8 cellular contexts compared by ENCODE assay signal in the genomic region with DNA sequence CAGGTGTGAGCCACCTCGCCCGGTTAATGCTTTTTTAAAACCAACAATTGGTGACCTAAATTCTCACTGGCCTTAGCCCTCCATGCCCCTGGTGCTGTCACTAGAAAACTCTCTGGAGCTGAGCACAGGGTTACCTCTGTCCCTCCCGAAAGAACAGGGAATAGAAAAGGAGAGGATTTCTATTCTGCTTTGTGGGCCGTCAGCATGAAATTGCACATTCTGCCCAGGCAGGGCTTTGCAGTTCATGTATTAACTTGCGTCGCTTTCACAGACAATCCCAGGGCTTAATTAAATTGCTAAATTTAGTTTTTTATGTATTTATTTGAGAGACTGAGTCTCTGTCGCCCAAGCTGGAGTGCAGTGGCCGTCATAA. TPM values are rescaled to one million over a fixed set of nuclear protein-coding genes. Genes with fewer than 3 reads are reported as not detected.
A peak's percentile ranks its signal among the peaks of the same experiment; 100 is the strongest.
DNase-seq lines count a peak whose midpoint lies in the region; TF ChIP-seq lines count a peak whose summit lies in the region.

No MANE protein-coding gene starts in this region.

- H3K9me2 ChIP-seq in SK-N-SH, result no peaks in the 10 kb centered on the region

- no peaks in the 10 kb centered on the region for H3K9me3 ChIP-seq in SK-N-SH
- H3K9me3 ChIP-seq in prostate gland, result no peaks in the 10 kb centered on the region

- TF ChIP-seq POLR2A in prostate gland (IDR thresholded peaks at IDR 0.05), result no peak

- peak overlapping the region; percentile 79 for H3K4me2 ChIP-seq in SK-N-SH

- intact Hi-C loops in prostate gland (cut with DNase I), result loop anchor here (5.0 kb wide), 1 partner anchor 41 kb away; the partner anchor contains the start of gene ZNF610

- CTCF ChIA-PET in SK-N-SH (lab: Yijun Ruan, JAX), result interaction anchor here (1.2 kb wide), 1 partner anchor 59 kb away, joined by 3 read pairs; no protein-coding TSS in a partner anchor

- H3F3A ChIP-seq in SK-N-SH (replicated peaks; ENCODE audit: insufficient read depth), result peaks cover 2% of the 10 kb centered on the region

- TF ChIP-seq CTCF in SK-N-SH (IDR thresholded peaks at IDR 0.05), result no peak
- no peak for TF ChIP-seq CTCF in fibroblast of mammary gland (conservative IDR thresholded peaks at IDR 0.05; ENCODE audit: control insufficient read depth, insufficient read depth, low read depth, low read length)
- TF ChIP-seq CTCF in prostate gland (IDR thresholded peaks at IDR 0.05), result no peak

- 0 out of 4 replicates have a peak overlapping the region, but pooled peaks of 1 of the 2 experiments have one; percentile 40 for H3K27ac ChIP-seq in SK-N-SH (ENCODE audit: low read depth in 2 of 2, low read length in 1 of 2)
- H3K27ac ChIP-seq in prostate gland, result peak overlapping the region; percentile 50 to 52

- peak overlapping the region; percentile 51; the same call in 1 of the 2 replicates for H3K9ac ChIP-seq in SK-N-SH

- no peak for TF ChIP-seq EP300 in SK-N-SH (IDR thresholded peaks at IDR 0.05; ENCODE audit: borderline replicate concordance in 1 of 2, low read depth in 1 of 2, low read length in 1 of 2)

- WGBS in SK-N-SH (ENCODE audit: low lambda C conversion rate), result 43% methylated on average over 8 of the region's 8 CpGs
- 20% methylated on average over 8 of the region's 8 CpGs for WGBS in prostate gland

- DNase-seq in NCI-H2227 treated with DMSO at 0.1 percent for 48 hours (lab: John Stamatoyannopoulos, UW), result peak; percentile 25
- no peak for DNase-seq in NCI-H2227 (lab: John Stamatoyannopoulos, UW; ENCODE audit: unreplicated experiment)
- DNase-seq in SK-N-SH, result no peak
- no peak for DNase-seq in fibroblast of mammary gland (ENCODE audit: low read depth)
- DNase-seq in prostate gland (ENCODE audit: low spot score), result no peak
- no peak for DNase-seq in DMS 273 treated with DMSO at 0.1 percent for 48 hours (lab: John Stamatoyannopoulos, UW)
- no peak for DNase-seq in NCI-H526 (lab: John Stamatoyannopoulos, UW)
- no peak for DNase-seq in effector CD8-positive, alpha-beta T cell (lab: John Stamatoyannopoulos, UW)

- H3K36me3 ChIP-seq in SK-N-SH (replicated peaks in 1 of 2; ENCODE audit: control insufficient read depth in 1 of 2, insufficient read depth in 2 of 2, low read length in 1 of 2) (peaks cover 17 to 41% of the 10 kb centered on the region in 2 experiments), prostate gland (peaks cover 0 to 10% of the 10 kb centered on the region in 2 donors)

- H3K4me1 ChIP-seq in SK-N-SH (ENCODE audit: control insufficient read depth in 1 of 2, insufficient read depth in 2 of 2, low read depth in 1 of 2, low read length in 1 of 2) (peaks cover 0 to 5% of the 10 kb centered on the region in 2 experiments; a peak in 1 of 4 replicates), prostate gland (replicated peaks) (no peaks in the 10 kb centered on the region)

- peak overlapping the region; percentile 61 to 77 for H3K4me3 ChIP-seq in SK-N-SH (ENCODE audit: low read depth in 2 of 2, low read length in 1 of 2)
- H3K4me3 ChIP-seq in fibroblast of mammary gland (ENCODE audit: control insufficient read depth, low read depth, low read length), result peak overlapping the region; percentile 97
- peak overlapping the region; percentile 88 to 90 for H3K4me3 ChIP-seq in prostate gland

- H4K20me1 ChIP-seq in SK-N-SH (ENCODE audit: insufficient read depth), result no peaks in the 10 kb centered on the region

- peaks cover 26% of the 10 kb centered on the region; the same call in 1 of the 2 replicates for H3K79me2 ChIP-seq in SK-N-SH (ENCODE audit: insufficient read depth)

- peak overlapping the region; percentile 96; the same call in 1 of the 2 replicates for H2AFZ ChIP-seq in SK-N-SH (ENCODE audit: low read depth)

- H3K27me3 ChIP-seq in SK-N-SH (ENCODE audit: insufficient read depth) (no peaks in the 10 kb centered on the region), prostate gland (replicated peaks; ENCODE audit: insufficient read depth) (no peaks in the 10 kb centered on the region)

- TF ChIP-seq RAD21 in SK-N-SH (IDR thresholded peaks at IDR 0.05; ENCODE audit: low read length), result no peak

- POLR2A ChIA-PET in SK-N-SH (lab: Yijun Ruan, JAX), result no interaction called here

TF ChIP-seq in SK-N-SH, 30 proteins besides CTCF, POLR2A, EP300 and RAD21:
- TF ChIP-seq FOSL2 (IDR thresholded peaks at IDR 0.05; ENCODE audit: borderline replicate concordance, low read depth), result no peak
- TF ChIP-seq RXRA (IDR thresholded peaks at IDR 0.05; ENCODE audit: borderline replicate concordance, low read depth), result no peak
- no peak for TF ChIP-seq GATA2 (CRISPR knock-in tag; IDR thresholded peaks at IDR 0.05)
- TF ChIP-seq MEF2A (IDR thresholded peaks at IDR 0.05; ENCODE audit: borderline replicate concordance, low read depth), result no peak
- TF ChIP-seq CHD2 (IDR thresholded peaks at IDR 0.05; ENCODE audit: low read length, partially characterized antibody), result no peak
- TF ChIP-seq POLR2AphosphoS5 (IDR thresholded peaks at IDR 0.05; ENCODE audit: low read depth, low read length), result no peak
- TF ChIP-seq TCF12 (IDR thresholded peaks at IDR 0.05), result no peak
- TF ChIP-seq TEAD4 (IDR thresholded peaks at IDR 0.05; ENCODE audit: borderline replicate concordance, insufficient read depth), result no peak
- TF ChIP-seq SMC3 (IDR thresholded peaks at IDR 0.05; ENCODE audit: low read depth, low read length), result no peak

RNA-seq across cellular contexts. Expression of gene ZNF480, which starts 0.6 kb away (rescaled TPM):
- 10.9 and 13.4 TPM in 2 replicates for polyA plus RNA-seq in SK-N-SH (2012; rRNA removed)
- 17.8 and 22.7 TPM in 2 replicates for polyA plus RNA-seq in SK-N-SH (2012; cell fraction: cytosol; rRNA removed)
- 4.3 and 5.3 TPM in 2 replicates for polyA plus RNA-seq in SK-N-SH (2012; cell fraction: nucleus; rRNA removed)
- 10 to 100 TPM in 1 of 2 donors, 1 to 10 TPM in 1; 6.4 to 10.8 TPM for total RNA-seq in prostate gland

RNA-seq across cellular contexts. Expression of gene ZNF766, which starts 27.0 kb away (rescaled TPM):
- polyA plus RNA-seq in SK-N-SH (2012; rRNA removed), result 3.9 and 5.4 TPM in 2 replicates
- polyA plus RNA-seq in SK-N-SH (2012; cell fraction: cytosol; rRNA removed), result 5.6 and 6.5 TPM in 2 replicates
- polyA plus RNA-seq in SK-N-SH (2012; cell fraction: nucleus; rRNA removed), result 1.8 and 4.0 TPM in 2 replicates
- total RNA-seq in prostate gland, result 10 to 100 TPM; 12.9 to 13.0 TPM

RNA-seq across cellular contexts. Expression of gene ZNF610, which starts 39.7 kb away (rescaled TPM):
- polyA plus RNA-seq in SK-N-SH (2012; rRNA removed), result 1.9 and 2.9 TPM in 2 replicates
- 3.0 and 3.4 TPM in 2 replicates for polyA plus RNA-seq in SK-N-SH (2012; cell fraction: cytosol; rRNA removed)
- 4.9 and 6.6 TPM in 2 replicates for polyA plus RNA-seq in SK-N-SH (2012; cell fraction: nucleus; rRNA removed)
- total RNA-seq in prostate gland, result 1 to 10 TPM; 5.5 to 9.9 TPM
